Comparison of ENCODE assay signal across 27 cellular contexts in genomic region chr9:130015353-130016019, GRCh38. TPM values are rescaled to one million over a fixed set of nuclear protein-coding genes. Genes with fewer than 3 reads are reported as not detected.
DNase-seq lines count a peak whose midpoint lies in the region; ATAC-seq and TF ChIP-seq lines count a peak whose summit lies in the region.
"Had no signal": no experiment of that assay in that cellular context is flagged by ENCODE, and none has a peak within 500 bp of the region (broad histone marks: within the 10 kb centered on the region; RNA-seq: fewer than 3 reads in every experiment).

No MANE protein-coding gene starts in this region.

- peaks cover 89% of the 10 kb centered on the region for H3K4me1 Mint-ChIP-seq in activated T-cell treated with anti-CD3 and anti-CD28 coated beads, Interleukin-2, amount 50 U/mL, for 72 hours (ENCODE audit: low read depth)
- H3K4me1 Mint-ChIP-seq in activated T-cell treated with anti-CD3 and anti-CD28 coated beads, Interleukin-2, amount 50 U/mL, for 4 hours (ENCODE audit: low read depth): peaks cover 65% of the 10 kb centered on the region
- H3K4me1 Mint-ChIP-seq in IgD-negative memory B cell (peaks cover 51 to 61% (median 57%) of the 10 kb centered on the region in 3 donors), type B pancreatic cell (ENCODE audit: unreplicated experiment) (no peaks in the 10 kb centered on the region)

- BruUV-seq in PC-9 (replicated peaks; lab: Mats Ljungman, UMichigan): no TSS peak

- no peaks in the 10 kb centered on the region for H3K36me3 ChIP-seq in esophagus muscularis mucosa
- H3K36me3 ChIP-seq in PC-9 (ENCODE audit: low read depth): no peaks in the 10 kb centered on the region
- H3K36me3 ChIP-seq: right lobe of liver had no signal

- no peak for TF ChIP-seq POLR2A in esophagus muscularis mucosa (IDR thresholded peaks at IDR 0.05; ENCODE audit: low read depth)

- no peak overlapping the region for H3K4me3 Mint-ChIP-seq in activated T-cell treated with anti-CD3 and anti-CD28 coated beads, Interleukin-2, amount 50 U/mL, for 72 hours
- H3K4me3 Mint-ChIP-seq in activated T-cell treated with anti-CD3 and anti-CD28 coated beads, Interleukin-2, amount 50 U/mL, for 4 hours: no peak overlapping the region
- H3K4me3 Mint-ChIP-seq in IgD-negative memory B cell: peak overlapping the region in 2 of 4 donors; percentile 25 to 65
- no peak overlapping the region for H3K4me3 Mint-ChIP-seq in type B pancreatic cell
- H3K4me3 Mint-ChIP-seq: dendritic cell treated with granulocyte-macrophage colony-stimulating factor and Interleukin-4, amounts not matched to agents 40 ng/mL and 50 ng/mL, for 4 days had no signal

- no peaks in the 10 kb centered on the region for H3K27me3 Mint-ChIP-seq in activated T-cell treated with anti-CD3 and anti-CD28 coated beads, Interleukin-2, amount 50 U/mL, for 72 hours (ENCODE audit: low read depth)
- H3K27me3 Mint-ChIP-seq in activated T-cell treated with anti-CD3 and anti-CD28 coated beads, Interleukin-2, amount 50 U/mL, for 4 hours (ENCODE audit: low read depth): no peaks in the 10 kb centered on the region
- H3K27me3 Mint-ChIP-seq in IgD-negative memory B cell: no peaks in the 10 kb centered on the region
- H3K27me3 Mint-ChIP-seq in type B pancreatic cell: no peaks in the 10 kb centered on the region
- H3K27me3 Mint-ChIP-seq: dendritic cell treated with granulocyte-macrophage colony-stimulating factor and Interleukin-4, amounts not matched to agents 40 ng/mL and 50 ng/mL, for 4 days; progenitor cell of endocrine pancreas had no signal

- H3K9me3 Mint-ChIP-seq in activated T-cell treated with anti-CD3 and anti-CD28 coated beads, Interleukin-2, amount 50 U/mL, for 72 hours: peaks cover 2 to 5% of the 10 kb centered on the region in 2 donors
- H3K9me3 Mint-ChIP-seq in activated T-cell treated with anti-CD3 and anti-CD28 coated beads, Interleukin-2, amount 50 U/mL, for 4 hours: peaks cover 8% of the 10 kb centered on the region
- peaks cover 0 to 2% (median 2%) of the 10 kb centered on the region in 3 donors for H3K9me3 Mint-ChIP-seq in IgD-negative memory B cell
- peaks cover 3% of the 10 kb centered on the region for H3K9me3 Mint-ChIP-seq in type B pancreatic cell

- no peak for TF ChIP-seq EP300 in esophagus muscularis mucosa (IDR thresholded peaks at IDR 0.05)

- intact Hi-C loops in esophagus muscularis mucosa (cut with DNase I) (no loop called here), PC-9 (cut with micrococcal nuclease; ENCODE audit: unreplicated experiment) (no loop called here)

- CTCF ChIA-PET in PC-9 (lab: Charles Lee): no interaction called here

- H3K9me3 ChIP-seq in esophagus muscularis mucosa (peaks cover 0 to 9% (median 2%) of the 10 kb centered on the region in 4 donors), PC-9 (ENCODE audit: insufficient read depth, low read depth) (0 out of 2 replicates have a peak, but pooled peaks cover 4% of the 10 kb centered on the region)
- H3K9me3 ChIP-seq: right lobe of liver, tibial artery had no signal

- 95% methylated on average over 5 of the region's 5 CpGs for WGBS in esophagus muscularis mucosa

- H3K4me3 ChIP-seq in esophagus muscularis mucosa (no peak overlapping the region), PC-9 (no peak overlapping the region)
- H3K4me3 ChIP-seq: BLaER1, left lung, right lobe of liver, tibial artery had no signal

- H3K79me2 ChIP-seq in PC-9 (ENCODE audit: low read depth): peaks cover 11% of the 10 kb centered on the region; the same call in 1 of the 2 replicates

- H3K27ac Mint-ChIP-seq in activated T-cell treated with anti-CD3 and anti-CD28 coated beads, Interleukin-2, amount 50 U/mL, for 72 hours: peak overlapping the region; percentile 50
- H3K27ac Mint-ChIP-seq in IgD-negative memory B cell (peak overlapping the region; percentile 67 to 86 (median 72)), type B pancreatic cell (no peak overlapping the region)
- H3K27ac Mint-ChIP-seq: dendritic cell treated with granulocyte-macrophage colony-stimulating factor and Interleukin-4, amounts not matched to agents 40 ng/mL and 50 ng/mL, for 4 days; progenitor cell of endocrine pancreas had no signal

- TF ChIP-seq CTCF in esophagus muscularis mucosa (IDR thresholded peaks at IDR 0.05) (no peak), type B pancreatic cell (conservative IDR thresholded peaks at IDR 0.05) (no peak), PC-9 (conservative IDR thresholded peaks at IDR 0.05) (no peak)

- H3K4me1 ChIP-seq in esophagus muscularis mucosa (peaks cover 0 to 78% (median 67%) of the 10 kb centered on the region in 4 donors), PC-9 (replicated peaks; ENCODE audit: insufficient read depth) (peaks cover under 1% of the 10 kb centered on the region; the same call in 1 of the 2 replicates)
- H3K4me1 ChIP-seq: right lobe of liver had no signal

- H4K20me1 ChIP-seq in PC-9 (ENCODE audit: insufficient read depth): no peaks in the 10 kb centered on the region; the same call in 1 of the 2 replicates
- H4K20me1 ChIP-seq: BLaER1 had no signal

- no peaks in the 10 kb centered on the region for H3F3A ChIP-seq in PC-9 (ENCODE audit: insufficient read depth, low read depth)

- ATAC-seq in activated T-cell treated with anti-CD3 and anti-CD28 coated beads, Interleukin-2, amount 50 U/mL, for 72 hours (replicated peaks in 1 of 2): no peak
- ATAC-seq in activated T-cell treated with anti-CD3 and anti-CD28 coated beads, Interleukin-2, amount 50 U/mL, for 4 hours: no peak
- ATAC-seq in SK-N-SH treated with all-trans-retinoic acid at 6 μM for 48 hours: no peak
- ATAC-seq: left lung, Panc1, right lobe of liver had no signal

- POLR2A ChIA-PET in PC-9 (lab: Charles Lee; ENCODE audit: unreplicated experiment): interaction anchor here (0.6 to 0.7 kb wide), 2 partner anchors 26 to 123 kb away, joined by 3 to 6 read pairs; no protein-coding TSS in a partner anchor

- no peak for DNase-seq in activated T-cell treated with anti-CD3 and anti-CD28 coated beads, Interleukin-2, amount 50 U/mL, for 72 hours
- no peak for DNase-seq in activated T-cell treated with anti-CD3 and anti-CD28 coated beads, Interleukin-2, amount 50 U/mL, for 4 hours
- DNase-seq in esophagus muscularis mucosa (ENCODE audit: extremely low spot score) (no peak), type B pancreatic cell (ENCODE audit: extremely low spot score, unreplicated experiment) (peak; percentile 7), PC-9 (no peak)
- DNase-seq: ACHN; activated CD4-positive, CD25-positive, alpha-beta regulatory T cell treated with anti-CD3 and anti-CD28 coated beads, Interleukin-2, amount 50 U/mL, for 72 hours; central memory CD4-positive, alpha-beta T cell; DMS79; GF-D8; HCEC 1CT; hypothalamus; left lung; mesendoderm; NCI-H1092 treated with DMSO at 0.1 percent for 48 hours; NCI-H187; right lobe of liver; SIG-M5; stimulated activated CD4-positive, alpha-beta T cell treated with anti-CD3 and anti-CD28 coated beads, Interleukin-4, amount 100 ng/mL, for 4 hours; stimulated activated naive CD4-positive, alpha-beta T cell treated with Interleukin-2 at 50 U/mL for 16 hours; tibial artery had no signal

- H3K4me2 ChIP-seq in PC-9: no peak overlapping the region
- H3K4me2 ChIP-seq: BLaER1 had no signal

- no peaks in the 10 kb centered on the region for H3K9me2 ChIP-seq in PC-9 (ENCODE audit: insufficient read depth)

- H3K27ac ChIP-seq in esophagus muscularis mucosa (replicated peaks in 1 of 4) (peak overlapping the region; percentile 87 to 100 (median 98)), PC-9 (no peak overlapping the region)
- H3K27ac ChIP-seq: BLaER1, left lung, right lobe of liver had no signal

- H2AFZ ChIP-seq in PC-9: no peak overlapping the region

- H3K36me3 Mint-ChIP-seq in activated T-cell treated with anti-CD3 and anti-CD28 coated beads, Interleukin-2, amount 50 U/mL, for 72 hours (ENCODE audit: insufficient read depth in 2 of 2): peaks cover 17 to 41% of the 10 kb centered on the region in 2 donors
- H3K36me3 Mint-ChIP-seq in activated T-cell treated with anti-CD3 and anti-CD28 coated beads, Interleukin-2, amount 50 U/mL, for 4 hours (ENCODE audit: insufficient read depth): peaks cover 27% of the 10 kb centered on the region
- H3K36me3 Mint-ChIP-seq in IgD-negative memory B cell (peaks cover 24% of the 10 kb centered on the region), type B pancreatic cell (peaks cover 10% of the 10 kb centered on the region)

- H3K27me3 ChIP-seq in esophagus muscularis mucosa: no peaks in the 10 kb centered on the region
- H3K27me3 ChIP-seq in PC-9 (ENCODE audit: insufficient read depth, low read depth): no peaks in the 10 kb centered on the region
- H3K27me3 ChIP-seq: BLaER1, left lung, right lobe of liver, tibial artery had no signal

RNA-seq across cellular contexts. Expression of gene FNBP1, which starts 27.5 kb away (rescaled TPM):
- 100 to 1,000 TPM; 301 to 323 TPM for total RNA-seq in activated T-cell treated with anti-CD3 and anti-CD28 coated beads, Interleukin-2, amount 50 U/mL, for 72 hours
- 100 to 1,000 TPM; 156 to 174 (median 163) TPM for total RNA-seq in activated T-cell treated with anti-CD3 and anti-CD28 coated beads, Interleukin-2, amount 50 U/mL, for 4 hours
- 173 TPM for polyA plus RNA-seq in IgD-negative memory B cell
- total RNA-seq in esophagus muscularis mucosa (100 to 1,000 TPM; 177 to 317 (median 254) TPM), type B pancreatic cell (ENCODE audit: low replicate concordance) (38.6 and 54.1 TPM in 2 replicates), PC-9 (2021) (68.2 and 80.7 TPM in 2 replicates)

RNA-seq across cellular contexts. Expression of gene GPR107, which starts 38.2 kb away (rescaled TPM):
- total RNA-seq in activated T-cell treated with anti-CD3 and anti-CD28 coated beads, Interleukin-2, amount 50 U/mL, for 72 hours: 10 to 100 TPM; 27.3 to 31.7 TPM
- 10 to 100 TPM; 15.9 to 21.7 (median 17.9) TPM for total RNA-seq in activated T-cell treated with anti-CD3 and anti-CD28 coated beads, Interleukin-2, amount 50 U/mL, for 4 hours
- polyA plus RNA-seq in IgD-negative memory B cell: 2.1 TPM
- total RNA-seq in esophagus muscularis mucosa (10 to 100 TPM; 19.9 to 34.7 (median 30.8) TPM), type B pancreatic cell (ENCODE audit: low replicate concordance) (43.6 and 51.6 TPM in 2 replicates), PC-9 (2021) (66.4 and 77.4 TPM in 2 replicates)
